Comparison of ENCODE assay signal across 14 cellular contexts in genomic region chr17:72408122-72408382, GRCh38.
DNase-seq lines count a peak whose midpoint lies in the region; ATAC-seq and TF ChIP-seq lines count a peak whose summit lies in the region.
"Had no signal": no experiment of that assay in that cellular context is flagged by ENCODE, and none has a peak within 500 bp of the region (broad histone marks: within the 10 kb centered on the region; RNA-seq: fewer than 3 reads in every experiment).

No MANE protein-coding gene starts in this region.

- H3K9ac ChIP-seq in GM23248 (peak overlapping the region; percentile 59), fibroblast of lung (ENCODE audit: insufficient read depth, low read length) (peak overlapping the region; percentile 36), smooth muscle cell (ENCODE audit: low read depth) (peak overlapping the region; percentile 78)

- no peaks in the 10 kb centered on the region for H3K9me2 ChIP-seq in GM23248 (ENCODE audit: insufficient read depth)

- in situ Hi-C loops in GM23248 (cut with MboI) = no loop called here

- WGBS in GM23248 (ENCODE audit: low coverage in 1 of 2, low lambda C conversion rate in 2 of 2, missing lambda C conversion rate in 2 of 2), 2 experiments = 96 to 100% methylated on average over 1 of the region's 1 CpG
- 94% methylated on average over 1 of the region's 1 CpG for WGBS in smooth muscle cell (ENCODE audit: low lambda C conversion rate)
- 65% methylated on average over 1 of the region's 1 CpG for WGBS in suprapubic skin

- ATAC-seq in RWPE2 (ENCODE audit: low read depth) = no peak
- no peak for ATAC-seq in HG03565 (IDR thresholded peaks at IDR 0.05; ENCODE audit: unreplicated experiment)
- ATAC-seq: activated CD8-positive, alpha-beta memory T cell treated with anti-CD3 and anti-CD28 coated beads, Interleukin-2, amount 10 ng/mL, durations not matched to agents 7 days and 5 days had no signal

- no peaks in the 10 kb centered on the region for H3K79me2 ChIP-seq in GM23248 (ENCODE audit: insufficient read depth)
- no peaks in the 10 kb centered on the region for H3K79me2 ChIP-seq in fibroblast of lung (ENCODE audit: control insufficient read depth, insufficient read depth, low read length)
- no peaks in the 10 kb centered on the region for H3K79me2 ChIP-seq in smooth muscle cell (ENCODE audit: low read depth)

- H3K27me3 ChIP-seq in GM23248 (replicated peaks; ENCODE audit: insufficient read depth) (no peaks in the 10 kb centered on the region), RWPE2 (ENCODE audit: insufficient read depth, poor library complexity, severe bottlenecking) (no peaks in the 10 kb centered on the region), fibroblast of lung (ENCODE audit: control insufficient read depth, insufficient read depth, low read length) (no peaks in the 10 kb centered on the region), smooth muscle cell (ENCODE audit: low read depth) (no peaks in the 10 kb centered on the region), suprapubic skin (no peaks in the 10 kb centered on the region)
- H3K27me3 ChIP-seq: spleen had no signal

- H4K20me1 ChIP-seq in GM23248 (ENCODE audit: insufficient read depth) (no peaks in the 10 kb centered on the region), fibroblast of lung (ENCODE audit: control insufficient read depth, extremely low read depth, insufficient read depth, low read length) (no peaks in the 10 kb centered on the region), smooth muscle cell (ENCODE audit: low read depth) (no peaks in the 10 kb centered on the region)

- H3K36me3 ChIP-seq in GM23248 (ENCODE audit: low read depth) (no peaks in the 10 kb centered on the region), RWPE2 (ENCODE audit: low read depth) (peaks cover 18% of the 10 kb centered on the region), fibroblast of lung (ENCODE audit: control insufficient read depth, insufficient read depth, low read length) (no peaks in the 10 kb centered on the region), smooth muscle cell (ENCODE audit: low read depth) (no peaks in the 10 kb centered on the region), suprapubic skin (peaks cover 2% of the 10 kb centered on the region)
- H3K36me3 ChIP-seq: spleen, WERI-Rb-1 had no signal

- no peak for TF ChIP-seq CTCF in RWPE2 (IDR thresholded peaks at IDR 0.05; ENCODE audit: poor library complexity, severe bottlenecking)
- TF ChIP-seq CTCF in fibroblast of lung (conservative IDR thresholded peaks at IDR 0.05 in 1 of 2, IDR thresholded peaks at IDR 0.05 in 1 of 2; ENCODE audit: low read depth in 1 of 2, low read length in 2 of 2) = no peak
- TF ChIP-seq CTCF in smooth muscle cell (IDR thresholded peaks at IDR 0.05; ENCODE audit: borderline replicate concordance, insufficient read depth, poor library complexity, severe bottlenecking) = no peak
- TF ChIP-seq CTCF in suprapubic skin (IDR thresholded peaks at IDR 0.05) = no peak

- H3F3A ChIP-seq in GM23248 (ENCODE audit: insufficient read depth) (peaks cover 19% of the 10 kb centered on the region), smooth muscle cell (ENCODE audit: low read depth) (peaks cover 23% of the 10 kb centered on the region)

- H3K27ac ChIP-seq in GM23248 = peak overlapping the region; percentile 68
- H3K27ac ChIP-seq in RWPE2 (ENCODE audit: poor library complexity, severe bottlenecking) = peak overlapping the region; percentile 88
- peak overlapping the region; percentile 92 for H3K27ac ChIP-seq in fibroblast of lung (ENCODE audit: insufficient read depth, low read length)
- H3K27ac ChIP-seq in smooth muscle cell (ENCODE audit: low read depth) = peak overlapping the region; percentile 94
- no peak overlapping the region for H3K27ac ChIP-seq in suprapubic skin
- H3K27ac ChIP-seq: spleen, WERI-Rb-1 had no signal

- DNase-seq in GM23248 (no peak), RWPE2 (ENCODE audit: low spot score) (no peak), fibroblast of lung (ENCODE audit: low read depth in 2 of 2) (no peak), smooth muscle cell (lab: John Stamatoyannopoulos, UW; ENCODE audit: unreplicated experiment) (no peak), suprapubic skin (ENCODE audit: low spot score in 2 of 2) (no peak), DMS53 (lab: John Stamatoyannopoulos, UW) (no peak), HCEC 1CT (no peak)
- DNase-seq: activated CD8-positive, alpha-beta memory T cell treated with anti-CD3 and anti-CD28 coated beads, Interleukin-2, amount 10 ng/mL, durations not matched to agents 7 days and 5 days; effector memory CD4-positive, alpha-beta T cell; NK-92 treated with Interleukin-12 subunit alpha and Interleukin-12 subunit beta, amount 100 ng/mL, for 24 hours; spleen; WERI-Rb-1 had no signal

- H3K9me3 ChIP-seq in GM23248 (ENCODE audit: low read depth) (no peaks in the 10 kb centered on the region), RWPE2 (ENCODE audit: severe bottlenecking) (no peaks in the 10 kb centered on the region), fibroblast of lung (ENCODE audit: control insufficient read depth, insufficient read depth, low read depth, low read length) (no peaks in the 10 kb centered on the region), smooth muscle cell (replicated peaks; ENCODE audit: low read depth) (no peaks in the 10 kb centered on the region), suprapubic skin (no peaks in the 10 kb centered on the region)
- H3K9me3 ChIP-seq: spleen had no signal

- H3K4me3 ChIP-seq in GM23248 = no peak overlapping the region
- H3K4me3 ChIP-seq in RWPE2 (ENCODE audit: severe bottlenecking) = no peak overlapping the region
- no peak overlapping the region for H3K4me3 ChIP-seq in fibroblast of lung (replicated peaks in 1 of 4; ENCODE audit: control extremely low read depth in 1 of 4, insufficient read depth in 1 of 4, low read depth in 3 of 4, low read length in 4 of 4)
- no peak overlapping the region for H3K4me3 ChIP-seq in smooth muscle cell
- no peak overlapping the region for H3K4me3 ChIP-seq in suprapubic skin
- H3K4me3 ChIP-seq: lung, spleen had no signal

- H2AFZ ChIP-seq in GM23248 = no peak overlapping the region
- no peak overlapping the region for H2AFZ ChIP-seq in fibroblast of lung (ENCODE audit: low read length)
- H2AFZ ChIP-seq in smooth muscle cell (ENCODE audit: low read depth) = no peak overlapping the region

- no peak for TF ChIP-seq EP300 in suprapubic skin (IDR thresholded peaks at IDR 0.05)

- peaks cover 40% of the 10 kb centered on the region for H3K4me1 ChIP-seq in GM23248 (ENCODE audit: insufficient read depth)
- H3K4me1 ChIP-seq in RWPE2 (ENCODE audit: insufficient read depth, poor library complexity, severe bottlenecking) = peaks cover 75% of the 10 kb centered on the region
- peaks cover 13% of the 10 kb centered on the region for H3K4me1 ChIP-seq in fibroblast of lung (ENCODE audit: control insufficient read depth, extremely low read depth, insufficient read depth, low read length)
- H3K4me1 ChIP-seq in smooth muscle cell (ENCODE audit: low read depth) = peaks cover 14% of the 10 kb centered on the region
- H3K4me1 ChIP-seq in suprapubic skin = peaks cover 33% of the 10 kb centered on the region

- H3K4me2 ChIP-seq in GM23248 (ENCODE audit: unreplicated experiment) (peak overlapping the region; percentile 70), fibroblast of lung (ENCODE audit: extremely low read depth, insufficient read depth, low read length) (no peak overlapping the region), smooth muscle cell (no peak overlapping the region)

- no peak for TF ChIP-seq POLR2A in suprapubic skin (IDR thresholded peaks at IDR 0.05)
